In the genomic region with DNA sequence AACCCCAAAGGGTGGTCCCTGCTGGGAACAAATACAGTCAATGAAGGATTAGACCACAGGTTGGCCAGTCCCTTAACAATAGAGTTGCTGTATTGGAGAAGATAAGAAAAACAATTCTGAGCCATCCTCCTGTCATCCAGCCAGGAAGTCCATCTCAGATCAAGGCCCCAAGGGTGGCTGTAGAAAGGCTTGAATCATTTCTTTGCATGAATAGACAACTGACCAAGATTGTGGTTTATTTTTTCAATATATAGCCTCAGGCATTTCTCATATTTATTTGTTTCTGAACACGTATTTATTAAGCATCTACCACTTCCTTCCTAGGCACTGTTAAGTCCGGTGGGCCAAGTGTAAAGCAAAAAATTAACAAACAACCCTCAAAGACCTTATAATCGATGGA, we compare ENCODE assay signal across 19 cellular contexts.
"Had no signal": no experiment of that assay in that cellular context is flagged by ENCODE, and none has a peak within 500 bp of the region (broad histone marks: within the 10 kb centered on the region; RNA-seq: fewer than 3 reads in every experiment).

No MANE protein-coding gene starts in this region.

- H3K27me3 ChIP-seq: gastroesophageal sphincter, neutrophil, right lobe of liver, suprapubic skin, thyroid gland had no signal

- H3K36me3 Mint-ChIP-seq: naive thymus-derived CD8-positive, alpha-beta T cell; stimulated activated effector memory CD8-positive, alpha-beta T cell treated with anti-CD3 and anti-CD28 coated beads, Interleukin-12 subunit alpha, Interleukin-12 subunit beta, amount 100 ng/mL, for 72 hours; type B pancreatic cell had no signal

- H3K4me3 ChIP-seq: gastroesophageal sphincter, lung, mucosa of descending colon, psoas muscle, right lobe of liver, suprapubic skin, thyroid gland had no signal

- H3K4me1 Mint-ChIP-seq: naive thymus-derived CD8-positive, alpha-beta T cell; stimulated activated effector memory CD8-positive, alpha-beta T cell treated with anti-CD3 and anti-CD28 coated beads, Interleukin-12 subunit alpha, Interleukin-12 subunit beta, amount 100 ng/mL, for 72 hours had no signal

- H3K27ac Mint-ChIP-seq: naive thymus-derived CD8-positive, alpha-beta T cell; stimulated activated effector memory CD8-positive, alpha-beta T cell treated with anti-CD3 and anti-CD28 coated beads, Interleukin-12 subunit alpha, Interleukin-12 subunit beta, amount 100 ng/mL, for 72 hours; type B pancreatic cell had no signal

- H3K27me3 Mint-ChIP-seq: type B pancreatic cell had no signal

- H3K9me3 Mint-ChIP-seq: stimulated activated effector memory CD8-positive, alpha-beta T cell treated with anti-CD3 and anti-CD28 coated beads, Interleukin-12 subunit alpha, Interleukin-12 subunit beta, amount 100 ng/mL, for 72 hours had no signal

- ATAC-seq: gastroesophageal sphincter; left colon; left ventricle myocardium superior; mucosa of descending colon; naive thymus-derived CD8-positive, alpha-beta T cell; psoas muscle; right lobe of liver; stimulated activated effector memory CD8-positive, alpha-beta T cell treated with anti-CD3 and anti-CD28 coated beads, Interleukin-12 subunit alpha, Interleukin-12 subunit beta, amount 100 ng/mL, for 72 hours; stimulated activated naive CD8-positive, alpha-beta T cell treated with anti-CD3 and anti-CD28 coated beads, Interleukin-15, Interleukin-2, amounts not matched to agents 100 U/mL and 50 U/mL, for 24 hours had no signal

- H3K9me3 ChIP-seq: gastroesophageal sphincter, mucosa of descending colon, neutrophil, psoas muscle, right lobe of liver, suprapubic skin, thyroid gland had no signal

- H3K27ac ChIP-seq: gastroesophageal sphincter, neutrophil, psoas muscle, right lobe of liver, suprapubic skin, thyroid gland had no signal

- H3K4me3 Mint-ChIP-seq: naive thymus-derived CD8-positive, alpha-beta T cell; stimulated activated effector memory CD8-positive, alpha-beta T cell treated with anti-CD3 and anti-CD28 coated beads, Interleukin-12 subunit alpha, Interleukin-12 subunit beta, amount 100 ng/mL, for 72 hours; type B pancreatic cell had no signal

- H3K4me1 ChIP-seq: gastroesophageal sphincter, right lobe of liver, thyroid gland had no signal

- DNase-seq: effector memory CD4-positive, alpha-beta T cell; kidney; left colon; left ventricle myocardium superior; mucosa of descending colon; naive thymus-derived CD8-positive, alpha-beta T cell; psoas muscle; retina; right lobe of liver; stimulated activated CD4-positive, alpha-beta T cell treated with anti-CD3 and anti-CD28 coated beads, Interleukin-4, amount 100 ng/mL, for 1 hour; stimulated activated CD8-positive, alpha-beta memory T cell treated with anti-CD3 and anti-CD28 coated beads, Interleukin-4, amount 100 ng/mL, for 48 hours; stimulated activated naive CD8-positive, alpha-beta T cell treated with anti-CD3 and anti-CD28 coated beads, Interleukin-15, Interleukin-2, amounts not matched to agents 100 U/mL and 50 U/mL, for 24 hours; thyroid gland had no signal

- H3K36me3 ChIP-seq: gastroesophageal sphincter, neutrophil, right lobe of liver, suprapubic skin, thyroid gland had no signal
